ENCODE assay signal across 11 cellular contexts in the genomic region with DNA sequence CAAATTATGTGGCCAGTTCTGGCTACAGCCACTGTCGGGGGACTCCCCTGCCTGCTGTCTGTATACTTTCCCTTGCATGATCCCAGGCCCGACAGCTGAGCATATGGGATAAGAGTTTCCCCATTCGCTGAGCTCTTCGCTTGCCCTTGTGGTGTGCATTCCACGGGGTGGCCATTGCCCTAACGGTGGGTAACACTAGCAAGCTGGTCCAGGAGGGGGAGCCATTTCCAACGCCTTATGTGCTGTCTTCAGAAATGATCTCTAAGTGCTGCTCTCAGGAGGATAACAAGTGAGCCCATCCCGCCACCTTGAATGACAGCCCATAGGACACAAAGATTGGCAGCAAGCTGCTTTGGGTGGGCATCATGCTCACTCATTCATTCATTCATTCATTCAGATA.
DNase-seq lines count a peak whose midpoint lies in the region; ATAC-seq, FAIRE-seq and TF ChIP-seq lines count a peak whose summit lies in the region.
"Had no signal": no experiment of that assay in that cellular context is flagged by ENCODE, and none has a peak within 500 bp of the region (broad histone marks: within the 10 kb centered on the region; RNA-seq: fewer than 3 reads in every experiment).

No MANE protein-coding gene starts in this region.

- H3K36me3 Mint-ChIP-seq in H9 (ENCODE audit: insufficient read depth in 1 of 3, low read depth in 3 of 3) = peaks cover 0 to 2% (median 0%) of the 10 kb centered on the region in 3 experiments; a peak in 1 of 7 replicates

- peaks cover 16% of the 10 kb centered on the region for H3K4me1 ChIP-seq in H9 (ENCODE audit: insufficient read depth, low read length)
- H3K4me1 ChIP-seq in HepG2 (ENCODE audit: insufficient read depth, low read length) = peaks cover 9% of the 10 kb centered on the region; the same call in 1 of the 2 replicates
- no peaks in the 10 kb centered on the region for H3K4me1 ChIP-seq in thyroid gland

- in situ Hi-C loops in HepG2 (cut with HindIII; ENCODE audit: extremely low pct_ligation_motif_present, low pct_unique_long_range_greater_than_20kb) = loop anchor here (10.0 kb wide), 1 partner anchor 523 kb away; no protein-coding TSS in a partner anchor

- no peak overlapping the region for H3K4me3 Mint-ChIP-seq in H9
- H3K4me3 Mint-ChIP-seq: stimulated activated naive B cell treated with anti-CD40 and anti-IgM and Interleukin-4, amounts not matched to agents 10 μg/mL and 1 μg/mL and 100 μg/mL, for 72 hours had no signal

- H3K4me2 ChIP-seq in H9 (ENCODE audit: insufficient read depth, insufficient read length, low read length) (no peak overlapping the region), HepG2 (ENCODE audit: low read depth, low read length) (no peak overlapping the region)

- H3K9me3 ChIP-seq in H9 (ENCODE audit: control insufficient read depth, low read depth, low read length) (no peaks in the 10 kb centered on the region), HepG2 (ENCODE audit: low read length) (no peaks in the 10 kb centered on the region), thyroid gland (no peaks in the 10 kb centered on the region)

- H3K79me2 ChIP-seq in H9 (ENCODE audit: insufficient read depth, low read length) (no peaks in the 10 kb centered on the region), HepG2 (ENCODE audit: insufficient read depth, low read length) (no peaks in the 10 kb centered on the region)

- peaks cover 30 to 34% of the 10 kb centered on the region in 2 experiments for H3K4me1 Mint-ChIP-seq in H9

- H3K27me3 Mint-ChIP-seq in H9 (ENCODE audit: low read depth) = peaks cover 30% of the 10 kb centered on the region

- no peak overlapping the region for H3K23ac ChIP-seq in H9 (ENCODE audit: insufficient read length, low read depth, low read length)

- H2AK5ac ChIP-seq in H9 (ENCODE audit: insufficient read length, low read length) = no peak overlapping the region

- no peak overlapping the region for H3K27ac Mint-ChIP-seq in H9
- H3K27ac Mint-ChIP-seq: stimulated activated naive B cell treated with anti-CD40 and anti-IgM and Interleukin-4, amounts not matched to agents 10 μg/mL and 1 μg/mL and 100 μg/mL, for 72 hours had no signal

- POLR2A ChIA-PET in HepG2 (lab: Yijun Ruan, JAX) = no interaction called here

- H4K5ac ChIP-seq in H9 (ENCODE audit: insufficient read length, low read depth, low read length) = no peak overlapping the region

- no peaks in the 10 kb centered on the region for H4K20me1 ChIP-seq in H9 (ENCODE audit: control insufficient read depth, insufficient read depth, insufficient read length)
- no peaks in the 10 kb centered on the region for H4K20me1 ChIP-seq in HepG2 (ENCODE audit: insufficient read depth, low read length)

- no peak for FAIRE-seq in HepG2 (lab: Jason Lieb, UNC)

- H2BK15ac ChIP-seq in H9 (ENCODE audit: low read depth, low read length) = no peak overlapping the region

- intact Hi-C loops in HepG2 (cut with micrococcal nuclease; ENCODE audit: unreplicated experiment) (no loop called here), thyroid gland (cut with DNase I) (no loop called here)

- WGBS in H9 (ENCODE audit: extremely low coverage, insufficient read length, low lambda C conversion rate) = no CpG with 5 or more reads among the region's 8 CpGs
- WGBS in HepG2 (ENCODE audit: low lambda C conversion rate) = 25% methylated on average over 8 of the region's 8 CpGs
- 62 to 73% methylated on average over 8 of the region's 8 CpGs for WGBS in thyroid gland, 2 donors

- peaks cover 2 to 3% of the 10 kb centered on the region in 2 experiments; a peak in 3 of 5 replicates for H3K9me3 Mint-ChIP-seq in H9

- no peak overlapping the region for H3K56ac ChIP-seq in H9 (ENCODE audit: insufficient read length, low read depth, low read length)

- H3K27ac ChIP-seq in H9 (ENCODE audit: insufficient read length, low read depth, low read length) = no peak overlapping the region
- no peak overlapping the region for H3K27ac ChIP-seq in VCaP
- no peak overlapping the region for H3K27ac ChIP-seq in HepG2 (ENCODE audit: extremely low read length, insufficient read depth, low read length)
- H3K27ac ChIP-seq in thyroid gland = no peak overlapping the region
- H3K27ac ChIP-seq: HL-60 had no signal

- H3K36me3 ChIP-seq in HepG2 (replicated peaks in 1 of 2; ENCODE audit: control insufficient read depth in 1 of 2, insufficient read depth in 2 of 2, low read length in 2 of 2) = no peaks in the 10 kb centered on the region
- no peaks in the 10 kb centered on the region for H3K36me3 ChIP-seq in thyroid gland

- DNase-seq in NCI-H1092 treated with DMSO at 0.1 percent for 48 hours (lab: John Stamatoyannopoulos, UW) = peak; percentile 1
- DNase-seq in NCI-H1092 (lab: John Stamatoyannopoulos, UW) = no peak
- peak; percentile 69 for DNase-seq in H9
- no peak for DNase-seq in HepG2 (ENCODE audit: low spot score)
- DNase-seq in thyroid gland = no peak
- DNase-seq: stimulated activated naive B cell treated with anti-CD40 and anti-IgM and Interleukin-4, amounts not matched to agents 10 μg/mL and 1 μg/mL and 100 μg/mL, for 72 hours had no signal

- TF ChIP-seq CTCF in H9 (conservative IDR thresholded peaks at IDR 0.05) = peak; percentile 83
- peak; percentile 40; the same call in 1 of the 2 replicates for TF ChIP-seq CTCF in VCaP (conservative IDR thresholded peaks at IDR 0.05)
- TF ChIP-seq CTCF in HepG2 (CRISPR knock-in tag; IDR thresholded peaks at IDR 0.05) = peak; percentile 37
- TF ChIP-seq CTCF in thyroid gland (IDR thresholded peaks at IDR 0.05) = no peak

- ATAC-seq in HepG2 = peak; percentile 44
- ATAC-seq in HG03280 (IDR thresholded peaks at IDR 0.05; ENCODE audit: unreplicated experiment) = no peak
- no peak for ATAC-seq in GM18868 (IDR thresholded peaks at IDR 0.05; ENCODE audit: unreplicated experiment)

- no peak for TF ChIP-seq POLR2A in HepG2 (IDR thresholded peaks at IDR 0.05; ENCODE audit: insufficient read depth in 1 of 2, low read depth in 2 of 2, low read length in 2 of 2)
- no peak for TF ChIP-seq POLR2A in thyroid gland (IDR thresholded peaks at IDR 0.05)

- H3K27me3 ChIP-seq in H9 (ENCODE audit: insufficient read depth, low read length) = no peaks in the 10 kb centered on the region; the same call in 1 of the 2 replicates
- peaks cover 2 to 37% of the 10 kb centered on the region in 2 experiments; a peak in 3 of 5 replicates for H3K27me3 ChIP-seq in HepG2 (ENCODE audit: control insufficient read depth in 1 of 2, insufficient read depth in 2 of 2, low read length in 2 of 2)
- no peaks in the 10 kb centered on the region for H3K27me3 ChIP-seq in thyroid gland

- no peak overlapping the region for H2AFZ ChIP-seq in H9 (ENCODE audit: low read length)
- H2AFZ ChIP-seq in HepG2 (ENCODE audit: low read length) = no peak overlapping the region

- no peak overlapping the region for H3K18ac ChIP-seq in H9 (ENCODE audit: insufficient read length, low read depth, low read length)

- no peak overlapping the region for H2BK12ac ChIP-seq in H9 (ENCODE audit: insufficient read length, low read depth, low read length)

- no peaks in the 10 kb centered on the region for H3K23me2 ChIP-seq in H9 (ENCODE audit: insufficient read length, low read depth, low read length, poor library complexity, severe bottlenecking)

- H4K8ac ChIP-seq in H9 (replicated peaks; ENCODE audit: insufficient read length, low read depth, low read length) = no peak overlapping the region

- H3K79me1 ChIP-seq in H9 (ENCODE audit: insufficient read depth, low read depth, low read length, poor library complexity, severe bottlenecking) = no peaks in the 10 kb centered on the region

- no peak overlapping the region for H2BK20ac ChIP-seq in H9 (ENCODE audit: low read depth, low read length, poor library complexity, severe bottlenecking)

- no peak overlapping the region for H2BK5ac ChIP-seq in H9 (ENCODE audit: insufficient read length, low read length)

- TF ChIP-seq EP300 in HepG2 (IDR thresholded peaks at IDR 0.05; ENCODE audit: low read depth in 2 of 2, low read length in 2 of 2) = no peak
- no peak for TF ChIP-seq EP300 in HepG2 (CRISPR knock-in tag; IDR thresholded peaks at IDR 0.05; ENCODE audit: borderline replicate concordance)

- CTCF ChIA-PET in HepG2 (lab: Yijun Ruan, JAX; ENCODE audit: low intra/inter-chr PET ratio, low total read pairs) = no interaction called here

- no TSS peak for BruUV-seq in HepG2 (replicated peaks; lab: Mats Ljungman, UMichigan)

- TF ChIP-seq RAD21 in HepG2 (CRISPR knock-in tag; IDR thresholded peaks at IDR 0.05) = no peak

- H3T11ph ChIP-seq in H9 (ENCODE audit: low read length) = no peak overlapping the region

- H3K4ac ChIP-seq in H9 (ENCODE audit: low read depth, low read length) = no peak overlapping the region

- H3K9ac ChIP-seq in H9 (ENCODE audit: extremely low read depth, insufficient read length, low read length) (no peak overlapping the region), HepG2 (ENCODE audit: insufficient read depth, low read depth, low read length) (no peak overlapping the region)

- H2BK120ac ChIP-seq in H9 (ENCODE audit: low read depth, low read length, poor library complexity, severe bottlenecking) = no peak overlapping the region

- H4K91ac ChIP-seq in H9 (ENCODE audit: insufficient read length, low read depth, low read length) = no peak overlapping the region

- no peak overlapping the region for H3K4me3 ChIP-seq in HepG2 (replicated peaks in 1 of 3; ENCODE audit: insufficient read depth in 1 of 3, low read depth in 2 of 3, low read length in 3 of 3)
- no peak overlapping the region for H3K4me3 ChIP-seq in thyroid gland (replicated peaks in 1 of 3)
- H3K4me3 ChIP-seq: lung had no signal

- H3K14ac ChIP-seq in H9 (ENCODE audit: insufficient read depth, low read length) = no peak overlapping the region

TF ChIP-seq in HepG2, 621 proteins besides CTCF, POLR2A, EP300 and RAD21 (continues in another document):
- TF ChIP-seq SATB2 (CRISPR knock-in tag; IDR thresholded peaks at IDR 0.05) (no peak), ZBTB1 (CRISPR knock-in tag; IDR thresholded peaks at IDR 0.05; ENCODE audit: borderline replicate concordance) (no peak), ZNF124 (CRISPR knock-in tag; IDR thresholded peaks at IDR 0.05) (no peak), GZF1 (CRISPR knock-in tag; IDR thresholded peaks at IDR 0.05) (no peak), ZNF326 (CRISPR knock-in tag; IDR thresholded peaks at IDR 0.05; ENCODE audit: borderline replicate concordance) (no peak), SP5 (CRISPR knock-in tag; IDR thresholded peaks at IDR 0.05; ENCODE audit: borderline replicate concordance, low read depth) (no peak)
- TF ChIP-seq, protein P1, sequence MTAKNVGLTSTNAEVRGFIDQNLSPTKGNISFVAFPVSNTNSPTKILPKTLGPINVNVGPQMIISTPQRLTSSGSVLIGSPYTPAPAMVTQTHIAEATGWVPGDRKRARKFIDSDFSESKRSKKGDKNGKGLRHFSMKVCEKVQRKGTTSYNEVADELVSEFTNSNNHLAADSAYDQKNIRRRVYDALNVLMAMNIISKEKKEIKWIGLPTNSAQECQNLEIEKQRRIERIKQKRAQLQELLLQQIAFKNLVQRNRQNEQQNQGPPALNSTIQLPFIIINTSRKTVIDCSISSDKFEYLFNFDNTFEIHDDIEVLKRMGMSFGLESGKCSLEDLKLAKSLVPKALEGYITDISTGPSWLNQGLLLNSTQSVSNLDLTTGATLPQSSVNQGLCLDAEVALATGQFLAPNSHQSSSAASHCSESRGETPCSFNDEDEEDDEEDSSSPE (CRISPR knock-in tag; IDR thresholded peaks at IDR 0.05) = no peak

Comparison
In these comparisons a context has a peak if more than half of its experiments do, and no peak if none do; other contexts are left out.
1. DNase-seq: peak in NCI-H1092 treated with DMSO at 0.1 percent for 48 hours (single experiment) and H9 (single experiment); none in NCI-H1092 (single experiment), HepG2 (single experiment) and thyroid gland (0 of 2).
2. CTCF ChIP-seq: peak in H9 (single experiment), VCaP (single experiment) and HepG2 (single experiment); none in thyroid gland (0 of 6).